20 cellular contexts compared by ENCODE assay signal in genomic region chr1:33268927-33269610, GRCh38. TPM values are rescaled to one million over a fixed set of nuclear protein-coding genes. Genes with fewer than 3 reads are reported as not detected.
DNase-seq lines count a peak whose midpoint lies in the region; ATAC-seq and TF ChIP-seq lines count a peak whose summit lies in the region.
"Had no signal": no experiment of that assay in that cellular context is flagged by ENCODE, and none has a peak within 500 bp of the region (broad histone marks: within the 10 kb centered on the region; RNA-seq: fewer than 3 reads in every experiment).

No MANE protein-coding gene starts in this region.

- H3K4me3 ChIP-seq in BLaER1 (no peak overlapping the region), endodermal cell (ENCODE audit: low read length) (no peak overlapping the region), right atrium auricular region (no peak overlapping the region)
- H3K4me3 ChIP-seq: uterus had no signal

- no peak overlapping the region for H3K4me2 ChIP-seq in BLaER1
- H3K4me2 ChIP-seq: KMS-11 had no signal

- DNase-seq in endodermal cell, result no peak
- no peak for DNase-seq in right atrium auricular region (ENCODE audit: low spot score)
- no peak for DNase-seq in sciatic nerve (ENCODE audit: low spot score)
- DNase-seq in left colon, result no peak
- no peak for DNase-seq in NCI-H1105 treated with DMSO at 0.1 percent for 48 hours (lab: John Stamatoyannopoulos, UW)
- DNase-seq in natural killer cell treated with Interleukin-12 subunit alpha and Interleukin-12 subunit beta and Interleukin-15 and Interleukin-18, amount 100 ng/mL, for 72 hours (ENCODE audit: low spot score), result no peak
- DNase-seq: activated gamma-delta T cell; amygdala; Calu3; head of caudate nucleus; NCI-H1694; NCI-H524; stimulated activated naive CD4-positive, alpha-beta T cell; T-helper 2 cell; uterus had no signal

- no peak for TF ChIP-seq CTCF in endodermal cell (conservative IDR thresholded peaks at IDR 0.05)
- TF ChIP-seq CTCF in right atrium auricular region (IDR thresholded peaks at IDR 0.05), result no peak

- 95 to 100% methylated on average over 3 to 5 of the region's 5 CpGs for WGBS in endodermal cell (ENCODE audit: insufficient coverage in 1 of 2, insufficient read length in 1 of 2), 2 experiments

- intact Hi-C loops in sciatic nerve (cut with DNase I), result no loop called here
- intact Hi-C loops in left colon (cut with DNase I, micrococcal nuclease), result no loop called here

- H3K27me3 Mint-ChIP-seq in endodermal cell (ENCODE audit: insufficient read depth), result no peaks in the 10 kb centered on the region
- H3K27me3 Mint-ChIP-seq in natural killer cell treated with Interleukin-12 subunit alpha and Interleukin-12 subunit beta and Interleukin-15 and Interleukin-18, amount 100 ng/mL, for 72 hours, result no peaks in the 10 kb centered on the region

- H3K27ac Mint-ChIP-seq in endodermal cell, result peak overlapping the region; percentile 15
- no peak overlapping the region for H3K27ac Mint-ChIP-seq in natural killer cell treated with Interleukin-12 subunit alpha and Interleukin-12 subunit beta and Interleukin-15 and Interleukin-18, amount 100 ng/mL, for 72 hours

- peaks cover 91% of the 10 kb centered on the region for H3K36me3 ChIP-seq in BLaER1
- peaks cover 22% of the 10 kb centered on the region for H3K36me3 ChIP-seq in endodermal cell (ENCODE audit: control insufficient read depth, insufficient read depth, low read length)
- peaks cover 9% of the 10 kb centered on the region for H3K36me3 ChIP-seq in right atrium auricular region
- H3K36me3 ChIP-seq: uterus had no signal

- H3K9ac ChIP-seq in BLaER1 (0 out of 2 replicates have a peak overlapping the region, but pooled peaks have one; percentile 10), endodermal cell (ENCODE audit: extremely low read depth, low read length, poor library complexity, severe bottlenecking) (no peak overlapping the region)
- H3K9ac ChIP-seq: KMS-11 had no signal

- ATAC-seq in sciatic nerve (peak; percentile 71), GM21423 (IDR thresholded peaks at IDR 0.05; ENCODE audit: unreplicated experiment) (no peak), left colon (no peak)
- no peak for ATAC-seq in natural killer cell treated with Interleukin-12 subunit alpha and Interleukin-12 subunit beta and Interleukin-15 and Interleukin-18, amount 100 ng/mL, for 72 hours

- H3K4me1 ChIP-seq in BLaER1 (peaks cover 40% of the 10 kb centered on the region), endodermal cell (ENCODE audit: control insufficient read depth, insufficient read depth, low read length) (no peaks in the 10 kb centered on the region), right atrium auricular region (peaks cover 0 to 74% of the 10 kb centered on the region in 2 donors)
- H3K4me1 ChIP-seq: uterus had no signal

- no peaks in the 10 kb centered on the region for H3K9me3 Mint-ChIP-seq in endodermal cell
- no peaks in the 10 kb centered on the region for H3K9me3 Mint-ChIP-seq in natural killer cell treated with Interleukin-12 subunit alpha and Interleukin-12 subunit beta and Interleukin-15 and Interleukin-18, amount 100 ng/mL, for 72 hours

- peaks cover 13% of the 10 kb centered on the region for H3K4me1 Mint-ChIP-seq in endodermal cell
- H3K4me1 Mint-ChIP-seq in natural killer cell treated with Interleukin-12 subunit alpha and Interleukin-12 subunit beta and Interleukin-15 and Interleukin-18, amount 100 ng/mL, for 72 hours (ENCODE audit: low read depth in 2 of 2), result peaks cover 43 to 46% of the 10 kb centered on the region in 2 donors

- no peaks in the 10 kb centered on the region for H3K36me3 Mint-ChIP-seq in endodermal cell (ENCODE audit: low read depth)
- H3K36me3 Mint-ChIP-seq in natural killer cell treated with Interleukin-12 subunit alpha and Interleukin-12 subunit beta and Interleukin-15 and Interleukin-18, amount 100 ng/mL, for 72 hours, result no peaks in the 10 kb centered on the region

- peaks cover 100% of the 10 kb centered on the region for H4K20me1 ChIP-seq in BLaER1

- H3K27me3 ChIP-seq in BLaER1, result no peaks in the 10 kb centered on the region
- H3K27me3 ChIP-seq in endodermal cell (ENCODE audit: control insufficient read depth, insufficient read depth, low read length, poor library complexity, severe bottlenecking), result no peaks in the 10 kb centered on the region
- H3K27me3 ChIP-seq in right atrium auricular region, result no peaks in the 10 kb centered on the region
- H3K27me3 ChIP-seq: uterus had no signal

- H3K9me3 ChIP-seq in BLaER1, result no peaks in the 10 kb centered on the region
- no peaks in the 10 kb centered on the region for H3K9me3 ChIP-seq in endodermal cell (ENCODE audit: control insufficient read depth, low read length)
- no peaks in the 10 kb centered on the region for H3K9me3 ChIP-seq in right atrium auricular region
- H3K9me3 ChIP-seq: uterus had no signal

- H3K27ac ChIP-seq in BLaER1 (no peak overlapping the region), endodermal cell (ENCODE audit: low read depth, low read length) (no peak overlapping the region), right atrium auricular region (peak overlapping the region; percentile 53 to 58)
- H3K27ac ChIP-seq: KMS-11 had no signal

- no peak overlapping the region for H3K4me3 Mint-ChIP-seq in endodermal cell
- H3K4me3 Mint-ChIP-seq in natural killer cell treated with Interleukin-12 subunit alpha and Interleukin-12 subunit beta and Interleukin-15 and Interleukin-18, amount 100 ng/mL, for 72 hours, result no peak overlapping the region

RNA-seq across cellular contexts. Expression of gene ZNF362, which starts 12.8 kb away (rescaled TPM):
- total RNA-seq in endodermal cell (10 to 100 TPM; 27.4 to 41.5 TPM), right atrium auricular region (10 to 100 TPM; 23.5 to 50.5 TPM), sciatic nerve (40.0 TPM), left colon (10 to 100 TPM in 1 of 2 donors, 1 to 10 TPM in 1; 8.1 to 14.7 TPM)
- 49.5 TPM for polyA plus RNA-seq in endodermal cell (2013, experiment 1 of 2)
- polyA plus RNA-seq in endodermal cell (2013, experiment 2 of 2), result 48.8 TPM
- 1 to 10 TPM; 6.7 to 7.5 TPM for total RNA-seq in natural killer cell treated with Interleukin-12 subunit alpha and Interleukin-12 subunit beta and Interleukin-15 and Interleukin-18, amount 100 ng/mL, for 72 hours

RNA-seq across cellular contexts. Expression of gene A3GALT2, which starts 51.8 kb away (rescaled TPM):
- total RNA-seq in endodermal cell (not detected), right atrium auricular region (not detected), sciatic nerve (not detected), left colon (not detected)
- polyA plus RNA-seq in endodermal cell (2013, experiment 1 of 2), result not detected
- not detected for polyA plus RNA-seq in endodermal cell (2013, experiment 2 of 2)
- total RNA-seq in natural killer cell treated with Interleukin-12 subunit alpha and Interleukin-12 subunit beta and Interleukin-15 and Interleukin-18, amount 100 ng/mL, for 72 hours, result not detected
- total RNA-seq: Calu3, kidney epithelial cell had no signal
- polyA plus RNA-seq: AG04450 had no signal

Comparison
In these comparisons a context has a peak if more than half of its experiments do, and no peak if none do; other contexts are left out.
1. H3K27ac ChIP-seq: peak in right atrium auricular region (2 of 2); none in BLaER1 (single experiment) and endodermal cell (single experiment).